Comparison of ENCODE assay signal across 6 cellular contexts in the genomic region with DNA sequence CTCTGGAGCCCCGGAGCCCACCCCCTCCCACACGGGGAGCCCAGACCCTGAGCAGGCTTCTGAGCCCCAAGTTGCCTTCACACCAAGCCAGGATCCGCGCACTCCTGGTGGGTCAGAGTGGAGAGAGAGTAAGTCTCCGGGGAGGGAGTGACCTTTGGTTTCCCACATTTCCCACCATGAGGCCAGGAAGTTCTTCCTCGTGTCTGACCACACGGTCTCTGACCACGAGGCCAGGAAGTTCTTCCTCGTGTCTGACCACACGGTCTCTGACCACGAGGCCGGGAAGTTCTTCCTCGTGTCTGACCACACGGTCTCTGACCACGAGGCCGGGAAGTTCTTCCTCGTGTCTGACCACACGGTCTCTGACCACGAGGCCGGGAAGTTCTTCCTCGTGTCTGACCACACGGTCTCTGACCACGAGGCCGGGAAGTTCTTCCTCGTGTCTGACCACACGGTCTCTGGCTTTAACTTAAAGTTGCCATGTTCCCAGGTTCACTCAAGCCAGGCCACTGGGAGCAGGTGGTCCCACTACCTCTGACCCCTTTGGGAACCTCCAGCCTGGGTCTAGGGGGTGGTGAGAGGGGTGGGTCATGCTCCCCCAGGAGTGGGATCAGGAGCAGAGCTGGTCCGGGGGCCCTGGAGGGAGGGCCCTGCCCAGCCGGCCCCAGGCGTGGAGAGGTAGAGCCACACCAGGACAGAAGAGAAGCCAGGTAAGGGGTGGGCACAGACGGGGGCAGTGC. TPM values are rescaled to one million over a fixed set of nuclear protein-coding genes. Genes with fewer than 3 reads are reported as not detected.
"Had no signal": no experiment of that assay in that cellular context is flagged by ENCODE, and none has a peak within 500 bp of the region (broad histone marks: within the 10 kb centered on the region; RNA-seq: fewer than 3 reads in every experiment).

No MANE protein-coding gene starts in this region.

RNA-seq across cellular contexts. Expression of a gene that starts 13.1 kb away (rescaled TPM):
- total RNA-seq: M059J, PC-3, Peyer's patch, Right ventricle myocardium inferior, SJCRH30 had no signal
- polyA plus RNA-seq: SK-N-SH had no signal

RNA-seq across cellular contexts. Expression of a gene that starts 51.8 kb away (rescaled TPM):
- total RNA-seq: M059J, PC-3, Peyer's patch, Right ventricle myocardium inferior had no signal
- polyA plus RNA-seq: SK-N-SH had no signal

RNA-seq across cellular contexts. Expression of a gene that starts 55.0 kb away (rescaled TPM):
- total RNA-seq: M059J, PC-3, Peyer's patch had no signal
- polyA plus RNA-seq: SK-N-SH had no signal
